In genomic region chr7:107579546-107579880, GRCh38 we compare ENCODE assay signal across 8 cellular contexts. TPM values are rescaled to one million over a fixed set of nuclear protein-coding genes. Genes with fewer than 3 reads are reported as not detected.
DNase-seq lines count a peak whose midpoint lies in the region; ATAC-seq, FAIRE-seq and TF ChIP-seq lines count a peak whose summit lies in the region.

No MANE protein-coding gene starts in this region.

- peak; percentile 11 for FAIRE-seq in K562 (lab: Jason Lieb, UNC)

- CTCF ChIA-PET in AG04449 (lab: Yijun Ruan, JAX) (interaction anchor here (1.2 to 1.7 kb wide), 3 partner anchors 9 to 146 kb away, joined by 3 to 6 read pairs (median 4); no protein-coding TSS in a partner anchor), K562 (lab: Yijun Ruan, JAX; ENCODE audit: low intra/inter-chr PET ratio) (interaction anchor here (1.4 kb wide), 1 partner anchor 145 kb away, joined by 9 read pairs; no protein-coding TSS in a partner anchor)

- H3K27ac ChIP-seq in K562 (ENCODE audit: extremely low read depth, low read depth, low read length) (peak overlapping the region; percentile 83), right lobe of liver (peak overlapping the region; percentile 84 to 87 (median 85)), upper lobe of left lung (peak overlapping the region; percentile 92 to 99 (median 95))

- DNase-seq in AG04449 (ENCODE audit: low read depth, low spot score) (no peak), K562 (ENCODE audit: extremely low read depth in 1 of 4, low spot score in 3 of 4) (no peak), right lobe of liver (peak in 1 of 3 donors; percentile 23), upper lobe of left lung (no peak), OCI-M1 (lab: John Stamatoyannopoulos, UW) (no peak), T-helper 9 cell (no peak)

- peak; percentile 11 for ATAC-seq in HG03342 (IDR thresholded peaks at IDR 0.05; ENCODE audit: unreplicated experiment)
- ATAC-seq in K562: peak; percentile 24
- ATAC-seq in right lobe of liver: peak; percentile 4 to 36 (median 34)
- peak in 1 of 2 donors; percentile 30 for ATAC-seq in upper lobe of left lung (ENCODE audit: low FRiP score in 2 of 2)
- no peak for ATAC-seq in HG02870 (IDR thresholded peaks at IDR 0.05; ENCODE audit: unreplicated experiment)

- H3K9ac ChIP-seq in K562 (ENCODE audit: insufficient read depth in 1 of 2, low read depth in 2 of 2, low read length in 2 of 2): peak overlapping the region; percentile 92 to 93

- peak overlapping the region; percentile 74 for H3K4me3 ChIP-seq in AG04449 (ENCODE audit: low read depth, low read length)
- H3K4me3 ChIP-seq in K562: peak overlapping the region; percentile 62
- peak overlapping the region; percentile 49 to 71 (median 65) for H3K4me3 ChIP-seq in right lobe of liver
- H3K4me3 ChIP-seq in upper lobe of left lung: peak overlapping the region; percentile 65 to 86 (median 76)

- H3K36me3 ChIP-seq in K562 (ENCODE audit: control insufficient read depth, insufficient read depth, low read length) (peaks cover 41% of the 10 kb centered on the region), right lobe of liver (no peaks in the 10 kb centered on the region), upper lobe of left lung (peaks cover 0 to 5% (median 2%) of the 10 kb centered on the region in 4 donors)

- BruUV-seq in K562 (replicated peaks; lab: Mats Ljungman, UMichigan): TSS peak; percentile 76

- TF ChIP-seq POLR2A in K562 (conservative IDR thresholded peaks at IDR 0.05) (no peak), right lobe of liver (IDR thresholded peaks at IDR 0.05) (no peak), upper lobe of left lung (IDR thresholded peaks at IDR 0.05) (no peak)

- in situ Hi-C loops in K562 (cut with MboI): no loop called here

- H3K27me3 ChIP-seq in K562 (ENCODE audit: control insufficient read depth in 2 of 2, insufficient read depth in 2 of 2, low read length in 2 of 2) (no peaks in the 10 kb centered on the region), right lobe of liver (no peaks in the 10 kb centered on the region), upper lobe of left lung (no peaks in the 10 kb centered on the region)

- no peaks in the 10 kb centered on the region for H4K20me1 ChIP-seq in K562 (replicated peaks; ENCODE audit: control insufficient read depth, insufficient read depth, low read length)

- no peak for TF ChIP-seq EP300 in K562 (IDR thresholded peaks at IDR 0.05; ENCODE audit: low read length)
- no peak for TF ChIP-seq EP300 in upper lobe of left lung (IDR thresholded peaks at IDR 0.05)

- H3K4me2 ChIP-seq in K562 (ENCODE audit: insufficient read depth, low read length): peak overlapping the region; percentile 95

- POLR2A ChIA-PET in AG04449 (lab: Yijun Ruan, JAX): no interaction called here
- POLR2A ChIA-PET in K562 (lab: Yijun Ruan, JAX): interaction anchor here (0.6 to 2.5 kb wide), 4 partner anchors 12 to 398 kb away, joined by 4 to 16 read pairs (median 5); partner anchors contain the start of genes COG5 and DUS4L

- WGBS in K562 (ENCODE audit: insufficient coverage, low coverage, missing lambda C conversion rate): under 1% methylated on average over 9 of the region's 9 CpGs
- WGBS in right lobe of liver (ENCODE audit: insufficient coverage, low coverage, low lambda C conversion rate, missing lambda C conversion rate): 5% methylated on average over 9 of the region's 9 CpGs
- WGBS in upper lobe of left lung, 2 donors: 3% methylated on average over 9 of the region's 9 CpGs

- no peaks in the 10 kb centered on the region for H3K9me3 ChIP-seq in K562 (replicated peaks; ENCODE audit: control insufficient read depth, insufficient read depth, low read depth, low read length)
- no peaks in the 10 kb centered on the region for H3K9me3 ChIP-seq in right lobe of liver
- H3K9me3 ChIP-seq in upper lobe of left lung: no peaks in the 10 kb centered on the region

- no peak for TF ChIP-seq RAD21 in K562 (CRISPR knock-in tag; conservative IDR thresholded peaks at IDR 0.05 in 1 of 2, IDR thresholded peaks at IDR 0.05 in 1 of 2)

- TF ChIP-seq CTCF in AG04449 (IDR thresholded peaks at IDR 0.05; ENCODE audit: insufficient read depth, low read length, missing control alignments): no peak
- no peak for TF ChIP-seq CTCF in K562 (IDR thresholded peaks at IDR 0.05 in 2 of 3, conservative IDR thresholded peaks at IDR 0.05 in 1 of 3; ENCODE audit: insufficient read depth in 2 of 3, low read depth in 1 of 3, low read length in 3 of 3)
- TF ChIP-seq CTCF in right lobe of liver (IDR thresholded peaks at IDR 0.05): no peak
- TF ChIP-seq CTCF in upper lobe of left lung (IDR thresholded peaks at IDR 0.05): no peak

- intact Hi-C loops in K562 (cut with micrococcal nuclease) (no loop called here), right lobe of liver (cut with DNase I) (no loop called here)

- peak overlapping the region; percentile 97 for H2AFZ ChIP-seq in K562 (ENCODE audit: low read depth, low read length)

- peaks cover 49% of the 10 kb centered on the region for H3K79me2 ChIP-seq in K562 (ENCODE audit: control insufficient read depth, insufficient read depth, low read length)

- no peaks in the 10 kb centered on the region for H3K9me1 ChIP-seq in K562 (ENCODE audit: control insufficient read depth, insufficient read depth, low read length)

- H3K4me1 ChIP-seq in K562 (replicated peaks in 1 of 2; ENCODE audit: control insufficient read depth in 2 of 2, insufficient read depth in 2 of 2, low read length in 2 of 2) (peaks cover 6 to 13% of the 10 kb centered on the region in 2 experiments; a peak in 4 of 5 replicates), right lobe of liver (peaks cover 0 to 16% (median 0%) of the 10 kb centered on the region in 4 donors), upper lobe of left lung (peaks cover 9 to 31% (median 27%) of the 10 kb centered on the region in 4 donors)

RNA-seq across cellular contexts. Expression of gene BCAP29, which starts 0.5 kb away (rescaled TPM):
- 51.4 and 124 TPM in 2 replicates for total RNA-seq in K562 (2011; cell fraction: chromatin; rRNA removed; ENCODE audit: low replicate concordance)
- 40.4 and 42.2 TPM in 2 replicates for total RNA-seq in K562 (2011; cell fraction: nucleolus; rRNA removed)
- 91.8 and 107 TPM in 2 replicates for total RNA-seq in K562 (2011; cell fraction: nucleoplasm; rRNA removed)
- total RNA-seq in K562 (2014; rRNA removed) (57.5 and 64.5 TPM in 2 replicates), K562 (2014; rRNA removed; fragmentation: Illumina TruSeq; extraction: Trizol) (113 and 136 TPM in 2 replicates), K562 (2015; rRNA removed; fragmentation: Illumina TruSeq; extraction: Trizol) (127 and 129 TPM in 2 replicates), K562 (2021) (78.7 and 89.6 TPM in 2 replicates), right lobe of liver (10 to 100 TPM; 26.2 to 59.5 (median 31.0) TPM), upper lobe of left lung (10 to 100 TPM; 29.6 to 97.0 (median 62.2) TPM)
- polyA plus RNA-seq in K562 (2011; rRNA removed) (47.0 and 91.8 TPM in 2 replicates), K562 (2014; fragmentation: Illumina TruSeq; extraction: Trizol) (122 and 137 TPM in 2 replicates), K562 (2014; fragmentation: Nextera tagmentation; extraction: Ambion mirVana) (10 to 100 TPM; 63.4 to 64.4 TPM), K562 (2014; rRNA removed) (77.0 and 79.7 TPM in 2 replicates)
- 15.0 and 31.1 TPM in 2 replicates for polyA plus RNA-seq in K562 (2011; cell fraction: cytosol; rRNA removed)
- polyA plus RNA-seq in K562 (2011; cell fraction: nucleus; rRNA removed): 26.8 and 31.0 TPM in 2 replicates
- 79.2 and 87.0 TPM in 2 replicates for polyA plus RNA-seq in K562 (2012)
- polyA minus RNA-seq in K562 (2011; rRNA and poly(A)+ RNA removed): 68.8 and 75.1 TPM in 2 replicates
- polyA minus RNA-seq in K562 (2011; cell fraction: cytosol; rRNA and poly(A)+ RNA removed): 16.3 and 35.2 TPM in 2 replicates
- 50.6 and 69.1 TPM in 2 replicates for polyA minus RNA-seq in K562 (2011; cell fraction: nucleus; rRNA and poly(A)+ RNA removed)

RNA-seq across cellular contexts. Expression of gene DUS4L, which starts 15.7 kb away (rescaled TPM):
- 25.3 and 48.5 TPM in 2 replicates for total RNA-seq in K562 (2011; cell fraction: chromatin; rRNA removed; ENCODE audit: low replicate concordance)
- total RNA-seq in K562 (2011; cell fraction: nucleolus; rRNA removed): 14.5 and 19.7 TPM in 2 replicates
- 29.6 and 44.7 TPM in 2 replicates for total RNA-seq in K562 (2011; cell fraction: nucleoplasm; rRNA removed)
- total RNA-seq in K562 (2014; rRNA removed): 24.9 and 26.7 TPM in 2 replicates
- 33.6 and 36.3 TPM in 2 replicates for total RNA-seq in K562 (2014; rRNA removed; fragmentation: Illumina TruSeq; extraction: Trizol)
- 25.6 and 28.9 TPM in 2 replicates for total RNA-seq in K562 (2015; rRNA removed; fragmentation: Illumina TruSeq; extraction: Trizol)
- total RNA-seq in K562 (2021): 25.7 and 27.4 TPM in 2 replicates
- 20.2 and 29.4 TPM in 2 replicates for polyA plus RNA-seq in K562 (2011; rRNA removed)
- polyA plus RNA-seq in K562 (2011; cell fraction: cytosol; rRNA removed): 6.2 and 10.9 TPM in 2 replicates
- 17.7 and 18.7 TPM in 2 replicates for polyA plus RNA-seq in K562 (2011; cell fraction: nucleus; rRNA removed)
- 19.9 and 24.0 TPM in 2 replicates for polyA plus RNA-seq in K562 (2012)
- 23.9 and 28.6 TPM in 2 replicates for polyA plus RNA-seq in K562 (2014; fragmentation: Illumina TruSeq; extraction: Trizol)
- 10 to 100 TPM; 12.2 to 14.5 TPM for polyA plus RNA-seq in K562 (2014; fragmentation: Nextera tagmentation; extraction: Ambion mirVana)
- 31.4 and 33.1 TPM in 2 replicates for polyA plus RNA-seq in K562 (2014; rRNA removed)
- polyA minus RNA-seq in K562 (2011; rRNA and poly(A)+ RNA removed): 23.2 and 30.6 TPM in 2 replicates
- 7.9 and 10.7 TPM in 2 replicates for polyA minus RNA-seq in K562 (2011; cell fraction: cytosol; rRNA and poly(A)+ RNA removed)
- 20.6 and 25.8 TPM in 2 replicates for polyA minus RNA-seq in K562 (2011; cell fraction: nucleus; rRNA and poly(A)+ RNA removed)
- total RNA-seq in right lobe of liver: 1 to 10 TPM; 2.3 to 6.1 (median 3.4) TPM
- 10 to 100 TPM in 1 of 6 donors, 1 to 10 TPM in 5; 1.3 to 25.1 (median 6.1) TPM for total RNA-seq in upper lobe of left lung

RNA-seq across cellular contexts. Expression of gene COG5, which starts 15.8 kb away (rescaled TPM):
- 168 and 479 TPM in 2 replicates for total RNA-seq in K562 (2011; cell fraction: chromatin; rRNA removed; ENCODE audit: low replicate concordance)
- 44.5 and 53.0 TPM in 2 replicates for total RNA-seq in K562 (2011; cell fraction: nucleolus; rRNA removed)
- 102 and 103 TPM in 2 replicates for total RNA-seq in K562 (2011; cell fraction: nucleoplasm; rRNA removed)
- total RNA-seq in K562 (2014; rRNA removed) (57.1 and 75.1 TPM in 2 replicates), K562 (2014; rRNA removed; fragmentation: Illumina TruSeq; extraction: Trizol) (56.4 and 70.4 TPM in 2 replicates), K562 (2015; rRNA removed; fragmentation: Illumina TruSeq; extraction: Trizol) (57.6 and 65.5 TPM in 2 replicates), K562 (2021) (57.0 and 58.0 TPM in 2 replicates), right lobe of liver (10 to 100 TPM; 13.9 to 21.3 (median 15.5) TPM), upper lobe of left lung (10 to 100 TPM; 31.6 to 88.0 (median 50.5) TPM)
- polyA plus RNA-seq in K562 (2011; rRNA removed) (45.1 and 63.6 TPM in 2 replicates), K562 (2014; fragmentation: Illumina TruSeq; extraction: Trizol) (31.0 and 42.5 TPM in 2 replicates), K562 (2014; fragmentation: Nextera tagmentation; extraction: Ambion mirVana) (10 to 100 TPM; 15.3 to 25.9 TPM), K562 (2014; rRNA removed) (40.5 and 52.6 TPM in 2 replicates)
- polyA plus RNA-seq in K562 (2011; cell fraction: cytosol; rRNA removed): 17.2 and 28.4 TPM in 2 replicates
- polyA plus RNA-seq in K562 (2011; cell fraction: nucleus; rRNA removed): 34.3 and 49.8 TPM in 2 replicates
- 29.9 and 34.0 TPM in 2 replicates for polyA plus RNA-seq in K562 (2012)
- polyA minus RNA-seq in K562 (2011; rRNA and poly(A)+ RNA removed): 216 and 243 TPM in 2 replicates
- polyA minus RNA-seq in K562 (2011; cell fraction: cytosol; rRNA and poly(A)+ RNA removed): 26.6 and 47.7 TPM in 2 replicates
- polyA minus RNA-seq in K562 (2011; cell fraction: nucleus; rRNA and poly(A)+ RNA removed): 128 and 167 TPM in 2 replicates
